Comparison of ENCODE assay signal across 9 cellular contexts in genomic region chr16:56986908-56987307, GRCh38. TPM values are rescaled to one million over a fixed set of nuclear protein-coding genes. Genes with fewer than 3 reads are reported as not detected.
DNase-seq lines count a peak whose midpoint lies in the region; ATAC-seq, FAIRE-seq and TF ChIP-seq lines count a peak whose summit lies in the region.
"Not testable (repeated sequence)": the region's sequence is repeated elsewhere in the genome, so short reads cannot be mapped to it uniquely, and the experiment has no call there.
"Had no signal": no experiment of that assay in that cellular context is flagged by ENCODE, and none has a peak within 500 bp of the region (broad histone marks: within the 10 kb centered on the region; RNA-seq: fewer than 3 reads in every experiment).

No MANE protein-coding gene starts in this region.

- TF ChIP-seq POLR2A in endothelial cell of umbilical vein (IDR thresholded peaks at IDR 0.05; ENCODE audit: low read depth, low read length), result not testable (repeated sequence)

- not testable (repeated sequence) for ATAC-seq in activated B cell treated with CpG ODN at 0.5 μM for 24 hours (ENCODE audit: low read depth); activated T-cell treated with anti-CD3 and anti-CD28 coated beads, Interleukin-2, amount 50 U/mL, for 4 hours; natural killer cell treated with Interleukin-12 subunit alpha and Interleukin-12 subunit beta and Interleukin-15 and Interleukin-18, amount 100 ng/mL, for 72 hours; stimulated activated naive CD8-positive, alpha-beta T cell treated with anti-CD3 and anti-CD28 coated beads, Interleukin-15, amount 100 ng/mL, for 72 hours

- H3K27ac Mint-ChIP-seq in HFFc6 (peak overlapping the region; percentile 45; the same call in 1 of the 2 replicates), activated B cell treated with CpG ODN at 0.5 μM for 24 hours (peak overlapping the region; percentile 59)
- H3K27ac Mint-ChIP-seq in activated naive CD8-positive, alpha-beta T cell, result peak overlapping the region; percentile 100
- peak overlapping the region; percentile 57 to 99 for H3K27ac Mint-ChIP-seq in natural killer cell treated with Interleukin-12 subunit alpha and Interleukin-12 subunit beta and Interleukin-15 and Interleukin-18, amount 100 ng/mL, for 72 hours
- H3K27ac Mint-ChIP-seq in stimulated activated naive CD8-positive, alpha-beta T cell treated with anti-CD3 and anti-CD28 coated beads, Interleukin-15, amount 100 ng/mL, for 72 hours, result peak overlapping the region; percentile 99 to 100

- H3K27me3 Mint-ChIP-seq in HFFc6 (ENCODE audit: insufficient read depth); activated B cell treated with CpG ODN at 0.5 μM for 24 hours; activated T-cell treated with anti-CD3 and anti-CD28 coated beads, Interleukin-2, amount 50 U/mL, for 4 hours (ENCODE audit: low read depth); activated naive CD8-positive, alpha-beta T cell; natural killer cell treated with Interleukin-12 subunit alpha and Interleukin-12 subunit beta and Interleukin-15 and Interleukin-18, amount 100 ng/mL, for 72 hours; stimulated activated naive CD8-positive, alpha-beta T cell treated with anti-CD3 and anti-CD28 coated beads, Interleukin-15, amount 100 ng/mL, for 72 hours: not testable (repeated sequence)

- DNase-seq in HFFc6; activated T-cell treated with anti-CD3 and anti-CD28 coated beads, Interleukin-2, amount 50 U/mL, for 4 hours; endothelial cell of umbilical vein (ENCODE audit: low read depth, low spot score); stimulated activated naive CD8-positive, alpha-beta T cell treated with anti-CD3 and anti-CD28 coated beads, Interleukin-15, amount 100 ng/mL, for 72 hours: not testable (repeated sequence)
- peak; percentile 9 for DNase-seq in activated B cell treated with CpG ODN at 0.5 μM for 24 hours
- peak; percentile 39 for DNase-seq in natural killer cell treated with Interleukin-12 subunit alpha and Interleukin-12 subunit beta and Interleukin-15 and Interleukin-18, amount 100 ng/mL, for 72 hours (ENCODE audit: low spot score)

- intact Hi-C loops in activated B cell treated with CpG ODN at 0.5 μM for 24 hours (cut with micrococcal nuclease); endothelial cell of umbilical vein (cut with micrococcal nuclease): not testable (repeated sequence)

- not testable (repeated sequence) for BruUV-seq in endothelial cell of umbilical vein (replicated peaks; lab: Mats Ljungman, UMichigan)

- dilution Hi-C loops in endothelial cell of umbilical vein (cut with MboI; ENCODE audit: extremely low pct_ligation_motif_present, low sequenced_read_pairs), result not testable (repeated sequence)

- not testable (repeated sequence) for H3K27me3 ChIP-seq in endothelial cell of umbilical vein (ENCODE audit: control insufficient read depth in 2 of 2, insufficient read depth in 2 of 2, low read length in 2 of 2)

- H3K4me1 ChIP-seq in endothelial cell of umbilical vein (ENCODE audit: control insufficient read depth, extremely low read depth, insufficient read depth, low read length), result peaks cover 17% of the 10 kb centered on the region

- POLR2A ChIA-PET in activated B cell treated with CpG ODN at 0.5 μM for 24 hours (lab: Charles Lee), result interaction anchor here (0.6 to 10.4 kb wide), 6 partner anchors 8 to 566 kb away, joined by 3 to 233 read pairs (median 5); partner anchors contain the start of gene HERPUD1
- POLR2A ChIA-PET in endothelial cell of umbilical vein (lab: Charles Lee), result not testable (repeated sequence)

- H3K4me2 ChIP-seq in endothelial cell of umbilical vein (ENCODE audit: insufficient read depth, low read length), result not testable (repeated sequence)

- H3K27ac ChIP-seq in endothelial cell of umbilical vein (ENCODE audit: insufficient read depth, low read depth, low read length), result not testable (repeated sequence)

- TF ChIP-seq CTCF in HFFc6 (IDR thresholded peaks at IDR 0.05); activated B cell treated with CpG ODN at 0.5 μM for 24 hours (IDR thresholded peaks at IDR 0.05); endothelial cell of umbilical vein (IDR thresholded peaks at IDR 0.05; ENCODE audit: extremely low read depth in 1 of 2, insufficient read depth in 1 of 2, low read depth in 1 of 2, low read length in 2 of 2): not testable (repeated sequence)

- not testable (repeated sequence) for H3K9me3 ChIP-seq in endothelial cell of umbilical vein (replicated peaks; ENCODE audit: control insufficient read depth, insufficient read depth, low read length)

- not testable (repeated sequence) for H4K20me1 ChIP-seq in endothelial cell of umbilical vein (replicated peaks; ENCODE audit: control insufficient read depth, extremely low read depth, insufficient read depth, low read length)

- not testable (repeated sequence) for H3K4me3 ChIP-seq in endothelial cell of umbilical vein (replicated peaks in 1 of 3; ENCODE audit: insufficient read depth in 1 of 3, low read depth in 1 of 3, low read length in 3 of 3)

- not testable (repeated sequence) for H3K9me3 Mint-ChIP-seq in HFFc6; activated B cell treated with CpG ODN at 0.5 μM for 24 hours; activated T-cell treated with anti-CD3 and anti-CD28 coated beads, Interleukin-2, amount 50 U/mL, for 4 hours; activated naive CD8-positive, alpha-beta T cell (ENCODE audit: low read depth); natural killer cell treated with Interleukin-12 subunit alpha and Interleukin-12 subunit beta and Interleukin-15 and Interleukin-18, amount 100 ng/mL, for 72 hours; stimulated activated naive CD8-positive, alpha-beta T cell treated with anti-CD3 and anti-CD28 coated beads, Interleukin-15, amount 100 ng/mL, for 72 hours

- H3K9ac ChIP-seq in endothelial cell of umbilical vein (replicated peaks; ENCODE audit: extremely low read depth, insufficient read depth, low read length), result not testable (repeated sequence)

- H3K4me3 Mint-ChIP-seq in HFFc6, result not testable (repeated sequence)
- peak overlapping the region; percentile 59 for H3K4me3 Mint-ChIP-seq in activated B cell treated with CpG ODN at 0.5 μM for 24 hours
- peak overlapping the region; percentile 99 for H3K4me3 Mint-ChIP-seq in activated T-cell treated with anti-CD3 and anti-CD28 coated beads, Interleukin-2, amount 50 U/mL, for 4 hours
- peak overlapping the region; percentile 96 for H3K4me3 Mint-ChIP-seq in activated naive CD8-positive, alpha-beta T cell
- H3K4me3 Mint-ChIP-seq in natural killer cell treated with Interleukin-12 subunit alpha and Interleukin-12 subunit beta and Interleukin-15 and Interleukin-18, amount 100 ng/mL, for 72 hours, result peak overlapping the region; percentile 99
- H3K4me3 Mint-ChIP-seq in stimulated activated naive CD8-positive, alpha-beta T cell treated with anti-CD3 and anti-CD28 coated beads, Interleukin-15, amount 100 ng/mL, for 72 hours, result peak overlapping the region; percentile 97 to 99

- CTCF ChIA-PET in activated B cell treated with CpG ODN at 0.5 μM for 24 hours (lab: Charles Lee), result not testable (repeated sequence)
- CTCF ChIA-PET in endothelial cell of umbilical vein (lab: Charles Lee), result interaction anchor here (2.0 to 3.2 kb wide), 3 partner anchors 22 to 59 kb away, joined by 9 to 27 read pairs (median 24); no protein-coding TSS in a partner anchor

- H3K9me1 ChIP-seq in endothelial cell of umbilical vein (replicated peaks; ENCODE audit: control insufficient read depth, extremely low read depth, insufficient read depth, low read length), result not testable (repeated sequence)

- H3K36me3 ChIP-seq in endothelial cell of umbilical vein (ENCODE audit: control insufficient read depth in 2 of 2, extremely low read depth in 1 of 2, insufficient read depth in 2 of 2, low read length in 2 of 2), result not testable (repeated sequence)

- H3K36me3 Mint-ChIP-seq in HFFc6 (ENCODE audit: low read depth) (peaks cover 16% of the 10 kb centered on the region), activated B cell treated with CpG ODN at 0.5 μM for 24 hours (ENCODE audit: low read depth) (peaks cover 40% of the 10 kb centered on the region)
- H3K36me3 Mint-ChIP-seq in activated T-cell treated with anti-CD3 and anti-CD28 coated beads, Interleukin-2, amount 50 U/mL, for 4 hours (ENCODE audit: insufficient read depth), result peaks cover 45% of the 10 kb centered on the region
- H3K36me3 Mint-ChIP-seq in activated naive CD8-positive, alpha-beta T cell, result peaks cover 43% of the 10 kb centered on the region
- H3K36me3 Mint-ChIP-seq in natural killer cell treated with Interleukin-12 subunit alpha and Interleukin-12 subunit beta and Interleukin-15 and Interleukin-18, amount 100 ng/mL, for 72 hours, result peaks cover 18% of the 10 kb centered on the region

- H2AFZ ChIP-seq in endothelial cell of umbilical vein (ENCODE audit: low read depth, low read length), result not testable (repeated sequence)

- H3K4me1 Mint-ChIP-seq in HFFc6 (ENCODE audit: low read depth), result peaks cover 63% of the 10 kb centered on the region
- peaks cover 89% of the 10 kb centered on the region for H3K4me1 Mint-ChIP-seq in activated B cell treated with CpG ODN at 0.5 μM for 24 hours
- peaks cover 65% of the 10 kb centered on the region for H3K4me1 Mint-ChIP-seq in activated T-cell treated with anti-CD3 and anti-CD28 coated beads, Interleukin-2, amount 50 U/mL, for 4 hours (ENCODE audit: low read depth)
- H3K4me1 Mint-ChIP-seq in activated naive CD8-positive, alpha-beta T cell (ENCODE audit: low read depth), result peaks cover 68% of the 10 kb centered on the region
- H3K4me1 Mint-ChIP-seq in natural killer cell treated with Interleukin-12 subunit alpha and Interleukin-12 subunit beta and Interleukin-15 and Interleukin-18, amount 100 ng/mL, for 72 hours (ENCODE audit: low read depth in 2 of 2), result peaks cover 45 to 55% of the 10 kb centered on the region in 2 donors
- peaks cover 93% of the 10 kb centered on the region for H3K4me1 Mint-ChIP-seq in stimulated activated naive CD8-positive, alpha-beta T cell treated with anti-CD3 and anti-CD28 coated beads, Interleukin-15, amount 100 ng/mL, for 72 hours

- peak; percentile 100 for FAIRE-seq in endothelial cell of umbilical vein (lab: Jason Lieb, UNC)

- H3K79me2 ChIP-seq in endothelial cell of umbilical vein (ENCODE audit: control insufficient read depth, insufficient read depth, low read length), result not testable (repeated sequence)

RNA-seq across cellular contexts. Expression of gene NLRC5, which starts 2.4 kb away (rescaled TPM):
- 10 to 100 TPM; 18.2 to 26.2 (median 21.7) TPM for total RNA-seq in HFFc6 (2021; fragmentation: NEBNext Ultra II Directional; extraction: Animal tissue kit (Norgen Biotek cat#: 25700))
- total RNA-seq in activated B cell treated with CpG ODN at 0.5 μM for 24 hours (296 and 372 TPM in 2 replicates), endothelial cell of umbilical vein (20.1 and 26.3 TPM in 2 replicates)
- total RNA-seq in activated T-cell treated with anti-CD3 and anti-CD28 coated beads, Interleukin-2, amount 50 U/mL, for 4 hours, result 100 to 1,000 TPM; 143 to 180 (median 158) TPM
- 7.4 and 8.0 TPM in 2 replicates for polyA plus RNA-seq in endothelial cell of umbilical vein
- 5.1 and 5.7 TPM in 2 replicates for polyA plus RNA-seq in endothelial cell of umbilical vein (2011; cell fraction: cytosol; rRNA removed)
- polyA plus RNA-seq in endothelial cell of umbilical vein (2011; cell fraction: nucleus; rRNA removed), result 33.9 and 47.2 TPM in 2 replicates
- polyA plus RNA-seq in endothelial cell of umbilical vein (2012), result 11.6 and 14.4 TPM in 2 replicates
- polyA minus RNA-seq in endothelial cell of umbilical vein, result 14.2 and 18.8 TPM in 2 replicates
- 17.2 TPM for polyA minus RNA-seq in endothelial cell of umbilical vein (2011; cell fraction: cytosol; rRNA and poly(A)+ RNA removed)
- polyA minus RNA-seq in endothelial cell of umbilical vein (2011; cell fraction: nucleus; rRNA and poly(A)+ RNA removed), result 33.6 and 37.9 TPM in 2 replicates
- 100 to 1,000 TPM; 190 to 316 TPM for total RNA-seq in natural killer cell treated with Interleukin-12 subunit alpha and Interleukin-12 subunit beta and Interleukin-15 and Interleukin-18, amount 100 ng/mL, for 72 hours

RNA-seq across cellular contexts. Expression of gene CETP, which starts 25.2 kb away (rescaled TPM):
- not detected for total RNA-seq in HFFc6 (2021; fragmentation: NEBNext Ultra II Directional; extraction: Animal tissue kit (Norgen Biotek cat#: 25700))
- total RNA-seq in activated B cell treated with CpG ODN at 0.5 μM for 24 hours (1.0 and 1.4 TPM in 2 replicates), endothelial cell of umbilical vein (2.8 and 3.3 TPM in 2 replicates)
- under 1 TPM in 1 of 3 donors, not detected in 2; 0.11 TPM for total RNA-seq in activated T-cell treated with anti-CD3 and anti-CD28 coated beads, Interleukin-2, amount 50 U/mL, for 4 hours
- polyA plus RNA-seq in endothelial cell of umbilical vein, result 1.9 and 2.2 TPM in 2 replicates
- polyA plus RNA-seq in endothelial cell of umbilical vein (2011; cell fraction: cytosol; rRNA removed), result 1.8 and 2.2 TPM in 2 replicates
- 1.6 and 1.9 TPM in 2 replicates for polyA plus RNA-seq in endothelial cell of umbilical vein (2011; cell fraction: nucleus; rRNA removed)
- 0.30 and 0.75 TPM in 2 replicates for polyA plus RNA-seq in endothelial cell of umbilical vein (2012)
- 1.1 and 2.3 TPM in 2 replicates for polyA minus RNA-seq in endothelial cell of umbilical vein
- not detected for polyA minus RNA-seq in endothelial cell of umbilical vein (2011; cell fraction: cytosol; rRNA and poly(A)+ RNA removed)
- 0.24 and 0.38 TPM in 2 replicates for polyA minus RNA-seq in endothelial cell of umbilical vein (2011; cell fraction: nucleus; rRNA and poly(A)+ RNA removed)
- not detected for total RNA-seq in natural killer cell treated with Interleukin-12 subunit alpha and Interleukin-12 subunit beta and Interleukin-15 and Interleukin-18, amount 100 ng/mL, for 72 hours
- total RNA-seq: H4, M059J had no signal

RNA-seq across cellular contexts. Expression of gene HERPUD1, which starts 55.0 kb away (rescaled TPM):
- total RNA-seq in HFFc6 (2021; fragmentation: NEBNext Ultra II Directional; extraction: Animal tissue kit (Norgen Biotek cat#: 25700)), result 100 to 1,000 TPM in 3 of 6 experiments, 10 to 100 TPM in 3; 87.9 to 109 (median 96.9) TPM
- total RNA-seq in activated B cell treated with CpG ODN at 0.5 μM for 24 hours (766 and 820 TPM in 2 replicates), endothelial cell of umbilical vein (101 and 109 TPM in 2 replicates)
- 100 to 1,000 TPM; 161 to 228 (median 170) TPM for total RNA-seq in activated T-cell treated with anti-CD3 and anti-CD28 coated beads, Interleukin-2, amount 50 U/mL, for 4 hours
- polyA plus RNA-seq in endothelial cell of umbilical vein, result 105 and 107 TPM in 2 replicates
- 79.8 and 103 TPM in 2 replicates for polyA plus RNA-seq in endothelial cell of umbilical vein (2011; cell fraction: cytosol; rRNA removed)
- polyA plus RNA-seq in endothelial cell of umbilical vein (2011; cell fraction: nucleus; rRNA removed), result 233 and 249 TPM in 2 replicates
- 83.3 and 94.7 TPM in 2 replicates for polyA plus RNA-seq in endothelial cell of umbilical vein (2012)
- polyA minus RNA-seq in endothelial cell of umbilical vein, result 239 and 250 TPM in 2 replicates
- 66.9 TPM for polyA minus RNA-seq in endothelial cell of umbilical vein (2011; cell fraction: cytosol; rRNA and poly(A)+ RNA removed)
- 262 and 391 TPM in 2 replicates for polyA minus RNA-seq in endothelial cell of umbilical vein (2011; cell fraction: nucleus; rRNA and poly(A)+ RNA removed)
- total RNA-seq in natural killer cell treated with Interleukin-12 subunit alpha and Interleukin-12 subunit beta and Interleukin-15 and Interleukin-18, amount 100 ng/mL, for 72 hours, result 100 to 1,000 TPM; 127 to 141 TPM

Comparison
In these comparisons a context has a peak if more than half of its experiments do, and no peak if none do; other contexts are left out.
1. H3K27ac Mint-ChIP-seq: peak in every context shown above with its lines; median percentile 100 in activated naive CD8-positive, alpha-beta T cell; 100 in stimulated activated naive CD8-positive, alpha-beta T cell treated with anti-CD3 and anti-CD28 coated beads, Interleukin-15, amount 100 ng/mL, for 72 hours; 78 in natural killer cell treated with Interleukin-12 subunit alpha and Interleukin-12 subunit beta and Interleukin-15 and Interleukin-18, amount 100 ng/mL, for 72 hours; 59 in activated B cell treated with CpG ODN at 0.5 μM for 24 hours; 45 in HFFc6.